In genomic region chr14:104680056-104680805, GRCh38 we compare ENCODE assay signal across 8 cellular contexts. TPM values are rescaled to one million over a fixed set of nuclear protein-coding genes. Genes with fewer than 3 reads are reported as not detected.
A peak's percentile ranks its signal among the peaks of the same experiment; 100 is the strongest.
DNase-seq lines count a peak whose midpoint lies in the region; ATAC-seq and TF ChIP-seq lines count a peak whose summit lies in the region.

No MANE protein-coding gene starts in this region.

- no peaks in the 10 kb centered on the region for H3K36me3 Mint-ChIP-seq in T-helper 17 cell (ENCODE audit: low read depth)

- H3K27ac ChIP-seq in foreskin keratinocyte, result peak overlapping the region; percentile 100
- H3K27ac ChIP-seq in rectal smooth muscle tissue (ENCODE audit: low read depth, low read length), result peak overlapping the region; percentile 73

- H3K27me3 Mint-ChIP-seq in T-helper 17 cell, result no peaks in the 10 kb centered on the region

- H3K4me3 ChIP-seq in rectal smooth muscle tissue (ENCODE audit: low read length), result peak overlapping the region; percentile 28

- TF ChIP-seq CTCF in foreskin keratinocyte (conservative IDR thresholded peaks at IDR 0.05), result peak; percentile 14

- no peaks in the 10 kb centered on the region for H3K27me3 ChIP-seq in foreskin keratinocyte
- H3K27me3 ChIP-seq in rectal smooth muscle tissue (ENCODE audit: control insufficient read depth, insufficient read depth, low read length), result no peaks in the 10 kb centered on the region

- no peaks in the 10 kb centered on the region for H3K36me3 ChIP-seq in ES-I3 (ENCODE audit: insufficient read depth, low read length)
- H3K36me3 ChIP-seq in rectal smooth muscle tissue (ENCODE audit: control insufficient read depth, insufficient read depth, low read length), result no peaks in the 10 kb centered on the region

- DNase-seq in T-helper 17 cell (no peak), foreskin keratinocyte (peak in 1 of 2 donors; percentile 80)

- H3K4me3 Mint-ChIP-seq in T-helper 17 cell, result peak overlapping the region; percentile 68

- ATAC-seq in T-helper 17 cell (no peak), foreskin keratinocyte (peak; percentile 82), GM21619 (IDR thresholded peaks at IDR 0.05; ENCODE audit: unreplicated experiment) (no peak), GM19328 (IDR thresholded peaks at IDR 0.05; ENCODE audit: unreplicated experiment) (no peak), GM21360 (IDR thresholded peaks at IDR 0.05; ENCODE audit: unreplicated experiment) (no peak), HG03025 (IDR thresholded peaks at IDR 0.05; ENCODE audit: low FRiP score, unreplicated experiment) (no peak)

- H3K4me1 Mint-ChIP-seq in T-helper 17 cell, result peaks cover 21% of the 10 kb centered on the region

- H3K4me1 ChIP-seq in ES-I3 (ENCODE audit: insufficient read depth, low read length), result peaks cover 44% of the 10 kb centered on the region
- H3K4me1 ChIP-seq in foreskin keratinocyte, result peaks cover 17% of the 10 kb centered on the region
- peaks cover 32% of the 10 kb centered on the region for H3K4me1 ChIP-seq in rectal smooth muscle tissue (ENCODE audit: control insufficient read depth, insufficient read depth, low read length)

- no peak overlapping the region for H3K27ac Mint-ChIP-seq in T-helper 17 cell

- peak overlapping the region; percentile 54 for H3K9ac ChIP-seq in ES-I3 (ENCODE audit: low read depth, low read length)
- no peak overlapping the region for H3K9ac ChIP-seq in rectal smooth muscle tissue (ENCODE audit: low read length)

- H3K9me3 ChIP-seq in ES-I3 (ENCODE audit: control insufficient read depth, insufficient read depth, low read length) (no peaks in the 10 kb centered on the region; the same call in 1 of the 2 replicates), T-helper 17 cell (ENCODE audit: control insufficient read depth, low read length, poor library complexity, severe bottlenecking) (no peaks in the 10 kb centered on the region)

RNA-seq across cellular contexts. Expression of gene INF2, which starts 9.2 kb away (rescaled TPM):
- total RNA-seq in T-helper 17 cell (10 to 100 TPM; 61.0 to 76.1 TPM), foreskin keratinocyte (82.1 and 94.5 TPM in 2 replicates)
- polyA plus RNA-seq in foreskin keratinocyte, result 88.3 and 101 TPM in 2 replicates

RNA-seq across cellular contexts. Expression of gene ADSS1, which starts 43.8 kb away (rescaled TPM):
- total RNA-seq in T-helper 17 cell (1 to 10 TPM; 2.4 to 2.9 TPM), foreskin keratinocyte (0.63 and 1.2 TPM in 2 replicates)
- polyA plus RNA-seq in foreskin keratinocyte, result 0.43 and 1.1 TPM in 2 replicates
